ENCODE assay signal across 8 cellular contexts in genomic region chr2:208406474-208407451, GRCh38. TPM values are rescaled to one million over a fixed set of nuclear protein-coding genes. Genes with fewer than 3 reads are reported as not detected.
DNase-seq lines count a peak whose midpoint lies in the region; ATAC-seq and TF ChIP-seq lines count a peak whose summit lies in the region.

Gene PTH2R, plus strand, starts transcription at chr2:208406792. Its CDS starts 252 bp downstream, at chr2:208407044.

- H3K27ac ChIP-seq in body of pancreas: no peak within 1 kb of the TSS
- H3K27ac ChIP-seq in effector memory CD4-positive, alpha-beta T cell (ENCODE audit: insufficient read depth, low read length, poor library complexity, severe bottlenecking): no peak within 1 kb of the TSS

- H3K4me3 Mint-ChIP-seq in memory B cell: peak within 1 kb of the TSS; percentile 38

- no peaks in the 10 kb centered on the region for H3K27me3 ChIP-seq in body of pancreas
- H3K27me3 ChIP-seq in effector memory CD4-positive, alpha-beta T cell (replicated peaks; ENCODE audit: control insufficient read depth, insufficient read depth, low read length, poor library complexity, severe bottlenecking): peaks cover 20% of the 10 kb centered on the region

- ATAC-seq in body of pancreas: peak; percentile 75
- ATAC-seq in memory B cell (ENCODE audit: low read depth): peak; percentile 64
- no peak for ATAC-seq in GM19395 (IDR thresholded peaks at IDR 0.05; ENCODE audit: unreplicated experiment)
- ATAC-seq in HG03196 (IDR thresholded peaks at IDR 0.05; ENCODE audit: unreplicated experiment): no peak
- no peak for ATAC-seq in HG03342 (IDR thresholded peaks at IDR 0.05; ENCODE audit: unreplicated experiment)

- no peaks in the 10 kb centered on the region for H3K9me3 Mint-ChIP-seq in memory B cell

- peak; percentile 5 for DNase-seq in AG08395 (ENCODE audit: low spot score)
- DNase-seq in NCI-H1105 (lab: John Stamatoyannopoulos, UW): peak; percentile 88
- peak; percentile 47 to 71 (median 52) for DNase-seq in body of pancreas
- DNase-seq in memory B cell (ENCODE audit: low spot score in 2 of 2): peak; percentile 5 to 16
- no peak for DNase-seq in effector memory CD4-positive, alpha-beta T cell

- peaks cover 26% of the 10 kb centered on the region for H3K27me3 Mint-ChIP-seq in memory B cell

- peaks cover 5% of the 10 kb centered on the region for H3K4me1 Mint-ChIP-seq in memory B cell

- no peak within 1 kb of the TSS for H3K27ac Mint-ChIP-seq in memory B cell

- peak within 1 kb of the TSS; percentile 31 to 33 for H3K4me3 ChIP-seq in body of pancreas
- H3K4me3 ChIP-seq in effector memory CD4-positive, alpha-beta T cell (ENCODE audit: insufficient read depth, low read depth, low read length, poor library complexity, severe bottlenecking): no peak within 1 kb of the TSS

- H3K9me3 ChIP-seq in body of pancreas: no peaks in the 10 kb centered on the region
- no peaks in the 10 kb centered on the region for H3K9me3 ChIP-seq in effector memory CD4-positive, alpha-beta T cell (ENCODE audit: control insufficient read depth, low read length)

- intact Hi-C loops in body of pancreas (cut with DNase I): no loop called here

- peak in 1 of 7 experiments; percentile 30 for TF ChIP-seq CTCF in body of pancreas (IDR thresholded peaks at IDR 0.05)

- peaks cover 15% of the 10 kb centered on the region for H3K4me1 ChIP-seq in body of pancreas
- H3K4me1 ChIP-seq in effector memory CD4-positive, alpha-beta T cell (ENCODE audit: control insufficient read depth, insufficient read depth, low read length, poor library complexity, severe bottlenecking): peaks cover 5% of the 10 kb centered on the region

- WGBS in body of pancreas, 2 donors: 2 to 10% methylated on average over 26 to 72 of the region's 82 CpGs

- H3K36me3 Mint-ChIP-seq in memory B cell: no peaks in the 10 kb centered on the region

- no peaks in the 10 kb centered on the region for H3K36me3 ChIP-seq in body of pancreas (replicated peaks in 1 of 2; ENCODE audit: insufficient read depth in 1 of 2, low read depth in 2 of 2)
- H3K36me3 ChIP-seq in effector memory CD4-positive, alpha-beta T cell (ENCODE audit: control insufficient read depth, insufficient read depth, low read length): no peaks in the 10 kb centered on the region

- no peak for TF ChIP-seq POLR2A in body of pancreas (IDR thresholded peaks at IDR 0.05)

RNA-seq across cellular contexts. Expression of gene PTH2R, which starts in this region (rescaled TPM):
- total RNA-seq in body of pancreas: under 1 TPM in 1 of 2 donors, not detected in 1; 0.78 TPM

Comparison
In these comparisons a context has a peak if more than half of its experiments do, and no peak if none do; other contexts are left out.
1. Peak in DNase-seq, ATAC-seq and H3K4me3 ChIP-seq in body of pancreas; RNA of the gene not detected or under 1 TPM.
2. DNase-seq: peak in AG08395 (single experiment), NCI-H1105 (single experiment) and memory B cell (2 of 2); none in effector memory CD4-positive, alpha-beta T cell (0 of 3).